14 cellular contexts compared by ENCODE assay signal in the genomic region with DNA sequence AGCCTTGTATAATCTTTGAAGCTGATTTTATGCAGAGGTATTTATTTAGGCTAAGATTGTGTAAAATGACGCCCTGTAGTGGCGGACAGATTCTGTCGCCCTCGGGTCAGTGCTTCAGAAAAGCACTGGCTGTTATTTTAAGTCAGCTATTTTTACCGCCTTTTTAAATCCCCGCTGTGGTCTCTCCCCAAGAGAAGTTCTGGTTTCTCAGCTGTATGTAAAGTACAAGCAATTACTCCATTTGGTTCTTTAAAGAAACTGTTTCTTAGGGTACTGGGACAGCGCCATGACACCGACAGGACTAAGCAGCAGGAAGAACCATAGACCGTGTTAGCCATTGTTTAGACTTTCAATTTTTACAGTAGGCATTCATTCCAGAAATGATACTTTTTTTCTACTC.
"Had no signal": no experiment of that assay in that cellular context is flagged by ENCODE, and none has a peak within 500 bp of the region (broad histone marks: within the 10 kb centered on the region; RNA-seq: fewer than 3 reads in every experiment).

No MANE protein-coding gene starts in this region.

- ATAC-seq: pancreas; stimulated activated naive CD8-positive, alpha-beta T cell treated with anti-CD3 and anti-CD28 coated beads, Interleukin-15, amount 100 ng/mL, for 72 hours; upper lobe of right lung had no signal

- FAIRE-seq: keratinocyte had no signal

- H3K27ac ChIP-seq: coronary artery, pancreas, skin epidermis, testis, upper lobe of right lung had no signal

- H3K4me1 ChIP-seq: upper lobe of right lung had no signal

- H3K9me3 ChIP-seq: pancreas, testis, upper lobe of right lung had no signal

- DNase-seq: activated CD4-positive, alpha-beta T cell treated with anti-CD3 and anti-CD28 coated beads, Interleukin-2, amount 10 ng/mL, durations not matched to agents 24 days and 14 days; activated naive CD4-positive, alpha-beta T cell treated with anti-CD3 and anti-CD28 coated beads for 36 hours; central memory CD4-positive, alpha-beta T cell; effector CD8-positive, alpha-beta T cell; naive B cell; pancreas; stimulated activated CD4-positive, alpha-beta T cell treated with anti-CD3 and anti-CD28 coated beads, Interleukin-4, amount 100 ng/mL, for 4 hours; stimulated activated naive CD8-positive, alpha-beta T cell treated with anti-CD3 and anti-CD28 coated beads, Interleukin-15, amount 100 ng/mL, for 72 hours; T1000; testis; upper lobe of right lung had no signal

- H3K4me3 ChIP-seq: coronary artery, pancreas, skin epidermis, testis, upper lobe of right lung had no signal
